Comparison of ENCODE assay signal across 24 cellular contexts in the genomic region with DNA sequence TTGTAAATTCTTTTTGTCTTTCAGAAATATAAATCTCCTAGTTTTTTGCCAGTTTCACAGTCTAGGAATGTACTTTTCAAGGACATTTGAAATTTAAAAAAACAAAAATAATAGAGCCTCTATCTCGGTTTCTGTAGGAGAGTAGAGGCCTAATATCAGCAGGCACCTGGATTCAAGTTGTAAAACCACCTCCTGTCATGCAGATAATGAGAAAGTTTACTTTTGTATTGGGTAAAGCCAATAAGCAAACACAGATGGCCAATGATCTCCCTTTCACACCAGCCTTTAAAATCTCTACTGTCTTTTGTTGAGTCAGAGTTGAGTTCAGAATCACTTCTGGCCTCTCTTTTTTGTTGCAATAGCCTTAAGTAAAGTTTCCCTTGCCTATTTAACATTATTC.
DNase-seq lines count a peak whose midpoint lies in the region; ATAC-seq and TF ChIP-seq lines count a peak whose summit lies in the region.
"Had no signal": no experiment of that assay in that cellular context is flagged by ENCODE, and none has a peak within 500 bp of the region (broad histone marks: within the 10 kb centered on the region; RNA-seq: fewer than 3 reads in every experiment).

No MANE protein-coding gene starts in this region.

- CTCF ChIA-PET in PC-3 (lab: Charles Lee), result no interaction called here

- DNase-seq in DMS53 (lab: John Stamatoyannopoulos, UW) (peak; percentile 25), DMS53 treated with DMSO at 0.1 percent for 48 hours (lab: John Stamatoyannopoulos, UW; ENCODE audit: unreplicated experiment) (no peak), PC-3 (peak; percentile 2), neural progenitor cell (ENCODE audit: low spot score) (peak; percentile 62), prostate gland (ENCODE audit: low spot score) (no peak)
- DNase-seq: BE2C; CD8-positive, alpha-beta memory T cell; DMS 273 treated with DMSO at 0.1 percent for 48 hours; DND-41; Karpas-422; MV-4-11; NCI-H1105; NCI-H1436 treated with DMSO at 0.1 percent for 48 hours; NCI-H187 treated with DMSO at 0.1 percent for 48 hours; NCI-H526; PC-9; SJCRH30; T-cell had no signal

- H3K4me3 ChIP-seq in HUES64 (ENCODE audit: low read length) (no peak overlapping the region), PC-3 (ENCODE audit: low read length) (no peak overlapping the region), neural progenitor cell (no peak overlapping the region), prostate gland (no peak overlapping the region)
- H3K4me3 ChIP-seq: PC-9, SJCRH30 had no signal

- H3K27ac ChIP-seq in HUES64 (ENCODE audit: low read depth, low read length), result peak overlapping the region; percentile 42; the same call in 1 of the 2 replicates
- H3K27ac ChIP-seq in PC-3 (ENCODE audit: low read length), result no peak overlapping the region
- peak overlapping the region; percentile 81 for H3K27ac ChIP-seq in neural progenitor cell
- no peak overlapping the region for H3K27ac ChIP-seq in prostate gland
- H3K27ac ChIP-seq: 22Rv1, PC-9, SJCRH30 had no signal

- TF ChIP-seq CTCF in PC-3 (conservative IDR thresholded peaks at IDR 0.05; ENCODE audit: low read depth, low read length), result no peak
- TF ChIP-seq CTCF in neural progenitor cell (IDR thresholded peaks at IDR 0.05), result no peak
- no peak for TF ChIP-seq CTCF in prostate gland (IDR thresholded peaks at IDR 0.05)

- POLR2A ChIA-PET in PC-3 (lab: Charles Lee; ENCODE audit: unreplicated experiment), result no interaction called here

- no peak overlapping the region for H3K4me3 Mint-ChIP-seq in neural progenitor cell
- H3K4me3 Mint-ChIP-seq: CD14-positive monocyte; CD8-positive, alpha-beta memory T cell; T-cell had no signal

- peaks cover 4% of the 10 kb centered on the region for H3K27me3 Mint-ChIP-seq in neural progenitor cell (ENCODE audit: insufficient read depth, low read depth)
- H3K27me3 Mint-ChIP-seq: CD8-positive, alpha-beta memory T cell; T-cell had no signal

- no peaks in the 10 kb centered on the region for H3K9me2 ChIP-seq in PC-3 (replicated peaks; ENCODE audit: low read length)

- H3K4me2 ChIP-seq in PC-3 (ENCODE audit: low read length) (no peak overlapping the region), neural progenitor cell (peak overlapping the region; percentile 63)
- H3K4me2 ChIP-seq: PC-9 had no signal

- no peak for TF ChIP-seq POLR2A in prostate gland (IDR thresholded peaks at IDR 0.05)

- no peaks in the 10 kb centered on the region for H3K36me3 Mint-ChIP-seq in neural progenitor cell
- H3K36me3 Mint-ChIP-seq: CD14-positive monocyte; CD8-positive, alpha-beta memory T cell; T-cell had no signal

- no peak overlapping the region for H3K27ac Mint-ChIP-seq in neural progenitor cell
- H3K27ac Mint-ChIP-seq: CD14-positive monocyte; CD8-positive, alpha-beta memory T cell; T-cell had no signal

- H3K9me3 ChIP-seq in HUES64 (ENCODE audit: insufficient read depth, low read depth, low read length) (no peaks in the 10 kb centered on the region), PC-3 (ENCODE audit: low read length) (no peaks in the 10 kb centered on the region), neural progenitor cell (ENCODE audit: low read depth) (no peaks in the 10 kb centered on the region), prostate gland (no peaks in the 10 kb centered on the region)
- H3K9me3 ChIP-seq: BE2C, SJCRH30 had no signal

- H3F3A ChIP-seq in PC-3 (ENCODE audit: low read length, unreplicated experiment) (no peaks in the 10 kb centered on the region), neural progenitor cell (ENCODE audit: low read depth) (peaks cover 12% of the 10 kb centered on the region)

- no TSS peak for BruUV-seq in PC-3 (replicated peaks; lab: Mats Ljungman, UMichigan)

- H3K9ac ChIP-seq in HUES64 (ENCODE audit: low read depth, low read length) (no peak overlapping the region), PC-3 (ENCODE audit: low read length) (no peak overlapping the region), neural progenitor cell (no peak overlapping the region)

- ATAC-seq in PC-3, result no peak
- no peak for ATAC-seq in HG03108 (IDR thresholded peaks at IDR 0.05; ENCODE audit: unreplicated experiment)
- ATAC-seq in activated CD4-positive, CD25-positive, alpha-beta regulatory T cell treated with anti-CD3 and anti-CD28 coated beads, Interleukin-2, amount 50 U/mL, for 24 hours, result no peak
- ATAC-seq: Right ventricle myocardium inferior, T-cell had no signal

- no peaks in the 10 kb centered on the region for H4K20me1 ChIP-seq in PC-3 (ENCODE audit: low read length)
- no peaks in the 10 kb centered on the region for H4K20me1 ChIP-seq in neural progenitor cell (ENCODE audit: low read depth)

- H3K36me3 ChIP-seq in HUES64 (ENCODE audit: insufficient read depth, low read length) (no peaks in the 10 kb centered on the region), PC-3 (ENCODE audit: low read depth, low read length) (no peaks in the 10 kb centered on the region), neural progenitor cell (no peaks in the 10 kb centered on the region), prostate gland (no peaks in the 10 kb centered on the region)
- H3K36me3 ChIP-seq: BE2C, SJCRH30 had no signal

- peaks cover 11% of the 10 kb centered on the region for H3K4me1 ChIP-seq in HUES64 (ENCODE audit: insufficient read depth, low read length)
- no peaks in the 10 kb centered on the region for H3K4me1 ChIP-seq in PC-3 (ENCODE audit: insufficient read depth, low read length)
- peaks cover 26% of the 10 kb centered on the region for H3K4me1 ChIP-seq in neural progenitor cell
- no peaks in the 10 kb centered on the region for H3K4me1 ChIP-seq in prostate gland (replicated peaks)
- H3K4me1 ChIP-seq: BE2C, SJCRH30 had no signal

- H2AFZ ChIP-seq in PC-3 (ENCODE audit: low read length) (no peak overlapping the region), neural progenitor cell (replicated peaks) (no peak overlapping the region)
- H2AFZ ChIP-seq: PC-9 had no signal

- H3K9me3 Mint-ChIP-seq in neural progenitor cell, result peaks cover 3% of the 10 kb centered on the region

- peaks cover 2% of the 10 kb centered on the region for H3K4me1 Mint-ChIP-seq in neural progenitor cell
- H3K4me1 Mint-ChIP-seq: CD14-positive monocyte; CD8-positive, alpha-beta memory T cell; T-cell had no signal

- H3K79me2 ChIP-seq in PC-3 (ENCODE audit: low read length) (no peaks in the 10 kb centered on the region), neural progenitor cell (ENCODE audit: low read depth) (no peaks in the 10 kb centered on the region)

- intact Hi-C loops in PC-3 (cut with micrococcal nuclease) (no loop called here), prostate gland (cut with DNase I) (no loop called here)

- WGBS in HUES64, result 70% methylated on average over 1 of the region's 1 CpG
- whole genome bisulfite sequencing in prostate gland, result 33% methylated on average over 1 of the region's 1 CpG

- H3K27me3 ChIP-seq in HUES64 (ENCODE audit: insufficient read depth, low read length), result no peaks in the 10 kb centered on the region
- H3K27me3 ChIP-seq in PC-3 (ENCODE audit: low read length), result no peaks in the 10 kb centered on the region
- H3K27me3 ChIP-seq in neural progenitor cell, result no peaks in the 10 kb centered on the region
- H3K27me3 ChIP-seq in prostate gland (replicated peaks; ENCODE audit: insufficient read depth), result no peaks in the 10 kb centered on the region
- H3K27me3 ChIP-seq: BE2C, SJCRH30 had no signal

Comparison
In these comparisons a context has a peak if more than half of its experiments do, and no peak if none do; other contexts are left out.
1. DNase-seq: peak in DMS53 (single experiment), PC-3 (single experiment) and neural progenitor cell (single experiment); none in DMS53 treated with DMSO at 0.1 percent for 48 hours (single experiment) and prostate gland (single experiment).
2. H3K27ac ChIP-seq: peak in HUES64 (single experiment) and neural progenitor cell (single experiment); none in PC-3 (single experiment) and prostate gland (0 of 2).